1 cellular context compared by ENCODE assay signal in genomic region chr2:238327751-238328150, GRCh38.
TF ChIP-seq lines count a peak whose summit lies in the region.

No MANE protein-coding gene starts in this region.

TF ChIP-seq in SK-N-SH, 30 proteins besides CTCF, POLR2A, EP300 and RAD21 (continued from another document):
- TF ChIP-seq IRF3 (IDR thresholded peaks at IDR 0.05; ENCODE audit: low read depth, low read length) (no peak), POLR2AphosphoS5 (IDR thresholded peaks at IDR 0.05; ENCODE audit: low read depth, low read length) (no peak), JUND (IDR thresholded peaks at IDR 0.05) (no peak), YY1 (IDR thresholded peaks at IDR 0.05; ENCODE audit: low read depth) (no peak), TAF1 (IDR thresholded peaks at IDR 0.05; ENCODE audit: borderline replicate concordance, low read depth, low read length) (no peak), NRF1 (IDR thresholded peaks at IDR 0.05; ENCODE audit: low read depth, low read length) (no peak)
- TF ChIP-seq, protein P1, sequence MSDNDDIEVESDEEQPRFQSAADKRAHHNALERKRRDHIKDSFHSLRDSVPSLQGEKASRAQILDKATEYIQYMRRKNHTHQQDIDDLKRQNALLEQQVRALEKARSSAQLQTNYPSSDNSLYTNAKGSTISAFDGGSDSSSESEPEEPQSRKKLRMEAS (IDR thresholded peaks at IDR 0.05; ENCODE audit: low read depth): no peak
